ENCODE assay signal across 18 cellular contexts in genomic region chr7:71133232-71133622, GRCh38. TPM values are rescaled to one million over a fixed set of nuclear protein-coding genes. Genes with fewer than 3 reads are reported as not detected.
DNase-seq lines count a peak whose midpoint lies in the region; ATAC-seq and TF ChIP-seq lines count a peak whose summit lies in the region.
"Had no signal": no experiment of that assay in that cellular context is flagged by ENCODE, and none has a peak within 500 bp of the region (broad histone marks: within the 10 kb centered on the region; RNA-seq: fewer than 3 reads in every experiment).

No MANE protein-coding gene starts in this region.

- H3K9ac ChIP-seq in mammary epithelial cell (ENCODE audit: insufficient read depth, low read length): no peak overlapping the region
- no peak overlapping the region for H3K9ac ChIP-seq in neural progenitor cell

- 21% methylated on average over 16 of the region's 17 CpGs for WGBS in mammary epithelial cell (ENCODE audit: low coverage, missing lambda C conversion rate)
- 4 to 16% methylated on average over 5 to 10 of the region's 17 CpGs for WGBS in gastroesophageal sphincter (ENCODE audit: low coverage in 1 of 2), 2 donors
- 15% methylated on average over 17 of the region's 17 CpGs for WGBS in urinary bladder

- H3K9me3 ChIP-seq in breast epithelium: no peaks in the 10 kb centered on the region
- H3K9me3 ChIP-seq in mammary epithelial cell (replicated peaks; ENCODE audit: insufficient read depth, low read length): peaks cover 4% of the 10 kb centered on the region
- no peaks in the 10 kb centered on the region for H3K9me3 ChIP-seq in gastroesophageal sphincter
- no peaks in the 10 kb centered on the region for H3K9me3 ChIP-seq in neural progenitor cell (ENCODE audit: low read depth)

- H3K4me1 ChIP-seq in breast epithelium (no peaks in the 10 kb centered on the region), mammary epithelial cell (ENCODE audit: insufficient read depth, low read length) (no peaks in the 10 kb centered on the region), gastroesophageal sphincter (peaks cover 0 to 55% (median 0%) of the 10 kb centered on the region in 3 donors), neural progenitor cell (peaks cover 12% of the 10 kb centered on the region), urinary bladder (ENCODE audit: insufficient read depth) (peaks cover 2% of the 10 kb centered on the region)

- peaks cover 28% of the 10 kb centered on the region for H3K27me3 Mint-ChIP-seq in neural progenitor cell (ENCODE audit: insufficient read depth, low read depth)

- in situ Hi-C loops in mammary epithelial cell (cut with MboI; ENCODE audit: low sequenced_read_pairs in 2 of 2): no loop called here

- dilution Hi-C loops in mammary epithelial cell (cut with HindIII; ENCODE audit: low sequenced_read_pairs): no loop called here

- H2AFZ ChIP-seq in mammary epithelial cell (ENCODE audit: low read depth, low read length): no peak overlapping the region
- H2AFZ ChIP-seq in neural progenitor cell (replicated peaks): peak overlapping the region; percentile 84

- peaks cover 29% of the 10 kb centered on the region for H3K4me1 Mint-ChIP-seq in neural progenitor cell
- H3K4me1 Mint-ChIP-seq: activated T-helper 17 cell treated with anti-CD3 and anti-CD28 coated beads, Interleukin-2, amount 50 U/mL, for 72 hours; immature natural killer cell had no signal

- peaks cover 21% of the 10 kb centered on the region for H3F3A ChIP-seq in neural progenitor cell (ENCODE audit: low read depth)

- H3K9me3 Mint-ChIP-seq in neural progenitor cell: no peaks in the 10 kb centered on the region
- H3K9me3 Mint-ChIP-seq: activated T-helper 17 cell treated with anti-CD3 and anti-CD28 coated beads, Interleukin-2, amount 50 U/mL, for 72 hours had no signal

- H3K27me3 ChIP-seq in breast epithelium (peaks cover 0 to 36% of the 10 kb centered on the region in 2 donors), mammary epithelial cell (ENCODE audit: insufficient read depth, low read length) (peaks cover 6% of the 10 kb centered on the region), gastroesophageal sphincter (peaks cover 22% of the 10 kb centered on the region), neural progenitor cell (peaks cover 31% of the 10 kb centered on the region)

- H3K36me3 ChIP-seq in breast epithelium: no peaks in the 10 kb centered on the region
- no peaks in the 10 kb centered on the region for H3K36me3 ChIP-seq in mammary epithelial cell (ENCODE audit: insufficient read depth, low read length)
- no peaks in the 10 kb centered on the region for H3K36me3 ChIP-seq in gastroesophageal sphincter
- H3K36me3 ChIP-seq in neural progenitor cell: no peaks in the 10 kb centered on the region
- no peaks in the 10 kb centered on the region for H3K36me3 ChIP-seq in urinary bladder (ENCODE audit: insufficient read depth)

- H3K27ac ChIP-seq in breast epithelium (no peak overlapping the region), mammary epithelial cell (ENCODE audit: insufficient read depth, low read depth, low read length) (no peak overlapping the region), gastroesophageal sphincter (peak overlapping the region in 3 of 4 donors; percentile 80 to 93 (median 85)), neural progenitor cell (no peak overlapping the region), urinary bladder (ENCODE audit: low read depth) (no peak overlapping the region)

- H3K4me3 ChIP-seq in breast epithelium: peak overlapping the region; percentile 54 to 70 (median 57)
- H3K4me3 ChIP-seq in mammary epithelial cell (replicated peaks in 1 of 3; ENCODE audit: insufficient read depth in 1 of 3, low read depth in 2 of 3, low read length in 3 of 3): no peak overlapping the region
- peak overlapping the region; percentile 53 to 81 for H3K4me3 ChIP-seq in gastroesophageal sphincter
- peak overlapping the region; percentile 91 for H3K4me3 ChIP-seq in neural progenitor cell
- H3K4me3 ChIP-seq in urinary bladder (ENCODE audit: low read depth, low read length): peak overlapping the region; percentile 46

- no peak for ATAC-seq in gastroesophageal sphincter
- ATAC-seq in HG02623 (IDR thresholded peaks at IDR 0.05; ENCODE audit: unreplicated experiment): no peak
- ATAC-seq: activated T-helper 17 cell treated with anti-CD3 and anti-CD28 coated beads, Interleukin-2, amount 50 U/mL, for 72 hours; HCT116 had no signal

- CTCF ChIA-PET in mammary epithelial cell (lab: Charles Lee; ENCODE audit: low non-redundant PET): no interaction called here

- TF ChIP-seq POLR2A in breast epithelium (IDR thresholded peaks at IDR 0.05) (no peak), gastroesophageal sphincter (IDR thresholded peaks at IDR 0.05) (no peak)

- H3K4me3 Mint-ChIP-seq in neural progenitor cell: peak overlapping the region; percentile 89
- H3K4me3 Mint-ChIP-seq: activated T-helper 17 cell treated with anti-CD3 and anti-CD28 coated beads, Interleukin-2, amount 50 U/mL, for 72 hours; immature natural killer cell had no signal

- H3K36me3 Mint-ChIP-seq in neural progenitor cell: no peaks in the 10 kb centered on the region

- no TSS peak for BruUV-seq in mammary epithelial cell (replicated peaks; lab: Mats Ljungman, UMichigan)

- H3K4me2 ChIP-seq in mammary epithelial cell (ENCODE audit: insufficient read depth, low read depth, low read length) (no peak overlapping the region), neural progenitor cell (peak overlapping the region; percentile 94)

- no peak overlapping the region for H3K27ac Mint-ChIP-seq in neural progenitor cell
- H3K27ac Mint-ChIP-seq: activated T-helper 17 cell treated with anti-CD3 and anti-CD28 coated beads, Interleukin-2, amount 50 U/mL, for 72 hours; immature natural killer cell had no signal

- DNase-seq in breast epithelium (ENCODE audit: low spot score in 2 of 2): no peak
- DNase-seq in mammary epithelial cell: no peak
- DNase-seq in neural progenitor cell (ENCODE audit: low spot score): peak; percentile 41
- no peak for DNase-seq in dermis blood vessel endothelial cell
- no peak for DNase-seq in midbrain (lab: John Stamatoyannopoulos, UW)
- DNase-seq: ACHN; activated CD4-positive, alpha-beta T cell treated with anti-CD3 and anti-CD28 coated beads, Interleukin-2, amount 50 U/mL, for 1 hour; Calu3; immature natural killer cell; NCI-H524 treated with DMSO at 0.1 percent for 48 hours; T-helper 9 cell had no signal

- no peak for TF ChIP-seq EP300 in gastroesophageal sphincter (IDR thresholded peaks at IDR 0.05)

- no peak for TF ChIP-seq CTCF in breast epithelium (IDR thresholded peaks at IDR 0.05)
- no peak for TF ChIP-seq CTCF in mammary epithelial cell (conservative IDR thresholded peaks at IDR 0.05 in 1 of 2, IDR thresholded peaks at IDR 0.05 in 1 of 2; ENCODE audit: extremely low read depth in 1 of 2, insufficient read depth in 1 of 2, low read depth in 1 of 2, low read length in 2 of 2)
- TF ChIP-seq CTCF in gastroesophageal sphincter (IDR thresholded peaks at IDR 0.05): no peak
- no peak for TF ChIP-seq CTCF in neural progenitor cell (IDR thresholded peaks at IDR 0.05)

- H3K79me2 ChIP-seq in mammary epithelial cell (ENCODE audit: insufficient read depth, low read length): no peaks in the 10 kb centered on the region
- H3K79me2 ChIP-seq in neural progenitor cell (ENCODE audit: low read depth): peaks cover 66% of the 10 kb centered on the region

- intact Hi-C loops in breast epithelium (cut with DNase I; ENCODE audit: low total_unique reads) (no loop called here), mammary epithelial cell (cut with micrococcal nuclease) (no loop called here)

- H4K20me1 ChIP-seq in mammary epithelial cell (ENCODE audit: insufficient read depth, low read length): no peaks in the 10 kb centered on the region
- peaks cover 38% of the 10 kb centered on the region for H4K20me1 ChIP-seq in neural progenitor cell (ENCODE audit: low read depth)

RNA-seq across cellular contexts. Expression of gene GALNT17, which starts 1.3 kb away (rescaled TPM):
- total RNA-seq in breast epithelium (1 to 10 TPM; 1.2 to 9.9 (median 3.3) TPM), mammary epithelial cell (not detected), gastroesophageal sphincter (10 to 100 TPM; 16.7 to 93.2 (median 34.8) TPM), neural progenitor cell (ENCODE audit: low replicate concordance) (17.1 and 23.0 TPM in 2 replicates), urinary bladder (27.0 TPM), dermis blood vessel endothelial cell (not detected in 2 replicates)
- polyA plus RNA-seq in mammary epithelial cell (not detected), urinary bladder (45.8 TPM)
- not detected for polyA minus RNA-seq in mammary epithelial cell
- total RNA-seq: activated T-helper 17 cell treated with anti-CD3 and anti-CD28 coated beads, Interleukin-2, amount 50 U/mL, for 72 hours; bronchial epithelial cell; Calu3; HT1080 had no signal
- polyA plus RNA-seq: immature natural killer cell had no signal

Comparison
In these comparisons a context has a peak if more than half of its experiments do, and no peak if none do; other contexts are left out.
1. H3K4me3 ChIP-seq: peak in breast epithelium (3 of 3), gastroesophageal sphincter (2 of 2), neural progenitor cell (single experiment) and urinary bladder (single experiment); none in mammary epithelial cell (0 of 3).
2. H3K27ac ChIP-seq: peak in gastroesophageal sphincter (3 of 4); none in breast epithelium (0 of 2), mammary epithelial cell (single experiment), neural progenitor cell (single experiment) and urinary bladder (single experiment).